Comparison of ENCODE assay signal across 8 cellular contexts in genomic region chr6:131859658-131860057, GRCh38. TPM values are rescaled to one million over a fixed set of nuclear protein-coding genes. Genes with fewer than 3 reads are reported as not detected.
DNase-seq lines count a peak whose midpoint lies in the region; ATAC-seq and TF ChIP-seq lines count a peak whose summit lies in the region.
"Not testable (repeated sequence)": the region's sequence is repeated elsewhere in the genome, so short reads cannot be mapped to it uniquely, and the experiment has no call there.

No MANE protein-coding gene starts in this region.

- H3K4me1 Mint-ChIP-seq in H9, result peaks cover 12 to 21% of the 10 kb centered on the region in 2 experiments
- peaks cover 44% of the 10 kb centered on the region for H3K4me1 Mint-ChIP-seq in WTC11
- H3K4me1 Mint-ChIP-seq in neural progenitor cell, result not testable (repeated sequence)

- not testable (repeated sequence) for H2BK120ac ChIP-seq in H9 (ENCODE audit: low read depth, low read length, poor library complexity, severe bottlenecking)
- H2BK120ac ChIP-seq in IMR-90 (ENCODE audit: low read depth, low read length), result peak overlapping the region; percentile 58

- not testable (repeated sequence) for H3K79me1 ChIP-seq in H9 (ENCODE audit: insufficient read depth, low read depth, low read length, poor library complexity, severe bottlenecking); IMR-90 (ENCODE audit: low read depth in 1 of 2, low read length in 2 of 2)

- not testable (repeated sequence) for TF ChIP-seq POLR2A in IMR-90 (IDR thresholded peaks at IDR 0.05; ENCODE audit: low read depth, low read length)

- not testable (repeated sequence) for H3K4me3 ChIP-seq in IMR-90 (ENCODE audit: insufficient read depth, low read depth, low read length); choroid plexus epithelial cell (ENCODE audit: low read depth, low read length); neural progenitor cell; smooth muscle cell

- H3K23ac ChIP-seq in H9 (ENCODE audit: insufficient read length, low read depth, low read length), result not testable (repeated sequence)
- H3K23ac ChIP-seq in IMR-90 (ENCODE audit: low read depth, low read length), result 0 out of 2 replicates have a peak overlapping the region, but pooled peaks have one; percentile 24

- not testable (repeated sequence) for H4K8ac ChIP-seq in H9 (replicated peaks; ENCODE audit: insufficient read length, low read depth, low read length)
- H4K8ac ChIP-seq in IMR-90 (ENCODE audit: low read depth in 2 of 2, low read length in 2 of 2), result peak overlapping the region; percentile 25 to 66; a peak in 2 of 4 replicates

- in situ Hi-C loops in IMR-90 (cut with MboI; ENCODE audit: low sequenced_read_pairs), result not testable (repeated sequence)

- not testable (repeated sequence) for H3K27me3 ChIP-seq in H9 (ENCODE audit: insufficient read depth, low read length); IMR-90 (ENCODE audit: control insufficient read depth, insufficient read depth, low read length); neural progenitor cell; smooth muscle cell (ENCODE audit: low read depth)

- H3K79me2 ChIP-seq in H9 (ENCODE audit: insufficient read depth, low read length); neural progenitor cell (ENCODE audit: low read depth); smooth muscle cell (ENCODE audit: low read depth): not testable (repeated sequence)

- H3K18ac ChIP-seq in H9 (ENCODE audit: insufficient read length, low read depth, low read length), result not testable (repeated sequence)
- peak overlapping the region; percentile 2; the same call in 1 of the 2 replicates for H3K18ac ChIP-seq in IMR-90 (ENCODE audit: low read depth, low read length)

- peak overlapping the region; percentile 58 for H2AK9ac ChIP-seq in IMR-90 (replicated peaks; ENCODE audit: low read depth, low read length, poor library complexity)

- H3F3A ChIP-seq in neural progenitor cell (ENCODE audit: low read depth), result not testable (repeated sequence)
- peaks cover 34% of the 10 kb centered on the region for H3F3A ChIP-seq in smooth muscle cell (ENCODE audit: low read depth)

- H2AK5ac ChIP-seq in H9 (ENCODE audit: insufficient read length, low read length), result not testable (repeated sequence)
- H2AK5ac ChIP-seq in IMR-90 (ENCODE audit: low read depth, low read length), result peak overlapping the region; percentile 13; the same call in 1 of the 2 replicates

- not testable (repeated sequence) for H2BK20ac ChIP-seq in H9 (ENCODE audit: low read depth, low read length, poor library complexity, severe bottlenecking)
- H2BK20ac ChIP-seq in IMR-90 (ENCODE audit: low read depth, low read length), result peak overlapping the region; percentile 14; the same call in 1 of the 2 replicates

- H3K4me3 Mint-ChIP-seq in H9, WTC11, neural progenitor cell: not testable (repeated sequence)

- H3K4me2 ChIP-seq in H9 (ENCODE audit: insufficient read depth, insufficient read length, low read length); IMR-90 (ENCODE audit: low read depth, low read length); neural progenitor cell: not testable (repeated sequence)
- peak overlapping the region; percentile 63 for H3K4me2 ChIP-seq in smooth muscle cell

- dilution Hi-C loops in IMR-90 (cut with HindIII; ENCODE audit: low sequenced_read_pairs, unreplicated experiment), result not testable (repeated sequence)

- not testable (repeated sequence) for H3K9me3 Mint-ChIP-seq in H9, WTC11, neural progenitor cell

- H2BK5ac ChIP-seq in H9 (ENCODE audit: insufficient read length, low read length), result not testable (repeated sequence)
- H2BK5ac ChIP-seq in IMR-90 (ENCODE audit: low read depth, low read length, poor library complexity, severe bottlenecking), result peak overlapping the region; percentile 3

- H3K14ac ChIP-seq in H9 (ENCODE audit: insufficient read depth, low read length), result not testable (repeated sequence)
- peak overlapping the region; percentile 31; the same call in 1 of the 2 replicates for H3K14ac ChIP-seq in IMR-90 (replicated peaks; ENCODE audit: low read depth, low read length)

- ATAC-seq in IMR-90 (ENCODE audit: low read depth), result not testable (repeated sequence)
- ATAC-seq in WTC11, result peak; percentile 88

- H3K27me3 Mint-ChIP-seq in H9 (ENCODE audit: low read depth); WTC11 (ENCODE audit: low read depth); neural progenitor cell (ENCODE audit: insufficient read depth, low read depth): not testable (repeated sequence)

- H3K27ac ChIP-seq in H9 (ENCODE audit: insufficient read length, low read depth, low read length); IMR-90 (ENCODE audit: insufficient read depth, low read length); neural progenitor cell: not testable (repeated sequence)
- peak overlapping the region; percentile 92 for H3K27ac ChIP-seq in smooth muscle cell (ENCODE audit: low read depth)

- H2AFZ ChIP-seq in H9 (ENCODE audit: low read length); neural progenitor cell (replicated peaks); smooth muscle cell (ENCODE audit: low read depth): not testable (repeated sequence)
- H2AFZ ChIP-seq in IMR-90 (replicated peaks; ENCODE audit: low read length, poor library complexity), result peak overlapping the region; percentile 21

- H3K27ac Mint-ChIP-seq in H9, result peak overlapping the region in 2 of 3 experiments; percentile 41 to 68; a peak in 2 of 7 replicates
- not testable (repeated sequence) for H3K27ac Mint-ChIP-seq in WTC11
- H3K27ac Mint-ChIP-seq in neural progenitor cell, result peak overlapping the region; percentile 39

- H3T11ph ChIP-seq in H9 (ENCODE audit: low read length), result not testable (repeated sequence)

- not testable (repeated sequence) for H3K36me3 ChIP-seq in IMR-90 (ENCODE audit: control insufficient read depth, insufficient read depth, low read length); neural progenitor cell; smooth muscle cell (ENCODE audit: low read depth)

- intact Hi-C loops in IMR-90 (cut with micrococcal nuclease), result loop anchor here (5.0 kb wide), 1 partner anchor 42 kb away; no protein-coding TSS in a partner anchor

- DNase-seq in EH (ENCODE audit: low read depth), result peak; percentile 48
- peak; percentile 48 for DNase-seq in H9
- not testable (repeated sequence) for DNase-seq in IMR-90; WTC11 (ENCODE audit: low spot score); smooth muscle cell (lab: John Stamatoyannopoulos, UW; ENCODE audit: unreplicated experiment)
- DNase-seq in choroid plexus epithelial cell (ENCODE audit: low read depth), result peak; percentile 14
- peak; percentile 36 for DNase-seq in iPS-NIHi7 (ENCODE audit: extremely low spot score)
- DNase-seq in neural progenitor cell (ENCODE audit: low spot score), result peak; percentile 27

- not testable (repeated sequence) for H3K9me3 ChIP-seq in H9 (ENCODE audit: control insufficient read depth, low read depth, low read length); IMR-90 (ENCODE audit: control insufficient read depth, insufficient read depth, low read length); neural progenitor cell (ENCODE audit: low read depth); smooth muscle cell (replicated peaks; ENCODE audit: low read depth)

- WGBS in H9 (ENCODE audit: extremely low coverage, insufficient read length, low lambda C conversion rate), result no CpG with 5 or more reads among the region's 5 CpGs
- no CpG with 5 or more reads among the region's 5 CpGs for WGBS in IMR-90 (ENCODE audit: extremely low coverage in 2 of 2, insufficient read length in 1 of 2), 2 experiments
- 63% methylated on average over 5 of the region's 5 CpGs for WGBS in smooth muscle cell (ENCODE audit: low lambda C conversion rate)

- H3K9ac ChIP-seq in H9 (ENCODE audit: extremely low read depth, insufficient read length, low read length); IMR-90 (ENCODE audit: low read depth, low read length); neural progenitor cell; smooth muscle cell (ENCODE audit: low read depth): not testable (repeated sequence)

- POLR2A ChIA-PET in IMR-90 (lab: Charles Lee; ENCODE audit: unreplicated experiment), result not testable (repeated sequence)
- POLR2A ChIA-PET in WTC11 (lab: Charles Lee), result interaction anchor here (0.5 kb wide), 1 partner anchor 75 kb away, joined by 3 read pairs; no protein-coding TSS in a partner anchor

- not testable (repeated sequence) for H2BK12ac ChIP-seq in H9 (ENCODE audit: insufficient read length, low read depth, low read length)

- CTCF ChIA-PET in IMR-90 (lab: Yijun Ruan, JAX) (interaction anchor here (0.7 kb wide), 1 partner anchor 164 kb away, joined by 3 read pairs; no protein-coding TSS in a partner anchor), WTC11 (lab: Charles Lee) (interaction anchor here (1.6 kb wide), 2 partner anchors 164 to 232 kb away, joined by 4 to 5 read pairs; partner anchors contain the start of gene MED23)

- H3K4me1 ChIP-seq in H9 (ENCODE audit: insufficient read depth, low read length); IMR-90 (ENCODE audit: control insufficient read depth, insufficient read depth, low read length); neural progenitor cell: not testable (repeated sequence)
- peaks cover 33% of the 10 kb centered on the region for H3K4me1 ChIP-seq in smooth muscle cell (ENCODE audit: low read depth)

- H4K91ac ChIP-seq in H9 (ENCODE audit: insufficient read length, low read depth, low read length), result not testable (repeated sequence)
- H4K91ac ChIP-seq in IMR-90 (ENCODE audit: insufficient read depth, low read depth, low read length), result peak overlapping the region; percentile 72

- H3K56ac ChIP-seq in H9 (ENCODE audit: insufficient read length, low read depth, low read length); IMR-90 (ENCODE audit: extremely low read depth, insufficient read depth, low read length): not testable (repeated sequence)

- H3K36me3 Mint-ChIP-seq in H9 (ENCODE audit: insufficient read depth in 1 of 3, low read depth in 3 of 3) (peaks cover 33 to 35% (median 34%) of the 10 kb centered on the region in 3 experiments), WTC11 (peaks cover 51% of the 10 kb centered on the region)
- H3K36me3 Mint-ChIP-seq in neural progenitor cell, result not testable (repeated sequence)

- TF ChIP-seq CTCF in H9 (conservative IDR thresholded peaks at IDR 0.05); IMR-90 (conservative IDR thresholded peaks at IDR 0.05; ENCODE audit: low read depth, low read length); WTC11 (IDR thresholded peaks at IDR 0.05); choroid plexus epithelial cell (conservative IDR thresholded peaks at IDR 0.05; ENCODE audit: low read depth, low read length); neural progenitor cell (IDR thresholded peaks at IDR 0.05); smooth muscle cell (IDR thresholded peaks at IDR 0.05; ENCODE audit: borderline replicate concordance, insufficient read depth, poor library complexity, severe bottlenecking): not testable (repeated sequence)

- not testable (repeated sequence) for H4K20me1 ChIP-seq in H9 (ENCODE audit: control insufficient read depth, insufficient read depth, insufficient read length); IMR-90 (ENCODE audit: insufficient read depth, low read length); neural progenitor cell (ENCODE audit: low read depth); smooth muscle cell (ENCODE audit: low read depth)

- not testable (repeated sequence) for BruUV-seq in IMR-90 (replicated peaks; lab: Mats Ljungman, UMichigan)

- H3K9me1 ChIP-seq in IMR-90 (ENCODE audit: insufficient read depth, low read length), result not testable (repeated sequence)

- H3K4ac ChIP-seq in H9 (ENCODE audit: low read depth, low read length), result not testable (repeated sequence)
- H3K4ac ChIP-seq in IMR-90 (ENCODE audit: low read depth, low read length), result peak overlapping the region; percentile 59

- not testable (repeated sequence) for H4K5ac ChIP-seq in H9 (ENCODE audit: insufficient read length, low read depth, low read length)
- peak overlapping the region; percentile 4; the same call in 1 of the 2 replicates for H4K5ac ChIP-seq in IMR-90 (ENCODE audit: low read depth, low read length)

- not testable (repeated sequence) for TF ChIP-seq RAD21 in IMR-90 (IDR thresholded peaks at IDR 0.05; ENCODE audit: low read length)

- H3K23me2 ChIP-seq in H9 (ENCODE audit: insufficient read length, low read depth, low read length, poor library complexity, severe bottlenecking), result not testable (repeated sequence)

- H2BK15ac ChIP-seq in H9 (ENCODE audit: low read depth, low read length), result not testable (repeated sequence)
- H2BK15ac ChIP-seq in IMR-90 (ENCODE audit: low read depth, low read length), result peak overlapping the region; percentile 88; the same call in 2 of the 3 replicates

RNA-seq across cellular contexts. Expression of gene ENPP1, which starts 51.8 kb away (rescaled TPM):
- total RNA-seq in H9 (2021), result 21.1 and 22.5 TPM in 2 replicates
- 38.9 and 39.4 TPM in 2 replicates for total RNA-seq in IMR-90 (2012; rRNA removed)
- polyA plus RNA-seq in IMR-90 (2012; rRNA removed), result 10.5 and 10.9 TPM in 2 replicates
- polyA plus RNA-seq in IMR-90 (2012; cell fraction: cytosol; rRNA removed), result 1.9 and 7.1 TPM in 2 replicates
- polyA plus RNA-seq in IMR-90 (2012; cell fraction: nucleus; rRNA removed; ENCODE audit: low replicate concordance), result 1.6 and 10.0 TPM in 2 replicates
- 29.7 to 34.9 TPM (median 30.8 TPM) in 3 replicates for total RNA-seq in WTC11 (2021)
- 7.8 and 9.7 TPM in 2 replicates for total RNA-seq in neural progenitor cell (ENCODE audit: low replicate concordance)
- total RNA-seq in smooth muscle cell, result 433 and 501 TPM in 2 replicates
- polyA plus RNA-seq in smooth muscle cell, result 193 and 329 TPM in 2 replicates

Comparison
In these comparisons a context has a peak if more than half of its experiments do, and no peak if none do; other contexts are left out.
1. RNA of gene ENPP1, which starts 51.8 kb away (total RNA-seq): 433 to 501 TPM in smooth muscle cell; 38.9 to 39.4 TPM in IMR-90, 29.7 to 34.9 TPM in WTC11, 21.1 to 22.5 TPM in H9 and 7.8 to 9.7 TPM in neural progenitor cell; every median in the first group is over 10 times any median in the second.